In the genomic region with DNA sequence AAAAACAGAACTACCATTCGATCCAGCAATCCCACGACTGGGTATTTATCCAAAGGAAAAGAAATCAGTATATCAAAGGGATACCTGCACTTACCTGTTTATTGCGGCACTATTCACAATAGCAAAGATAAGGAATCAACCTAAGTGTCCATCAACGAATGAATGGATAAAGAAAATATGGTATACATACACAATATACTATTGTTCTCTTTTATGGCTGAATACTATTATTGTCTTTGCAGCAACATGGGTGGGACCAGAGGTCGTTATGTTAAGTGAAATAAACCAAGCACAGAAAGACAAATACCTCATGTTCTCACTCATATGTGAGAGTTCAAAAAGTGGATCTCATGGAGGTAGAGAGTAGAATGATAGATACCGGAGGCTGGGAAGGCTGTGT, we compare ENCODE assay signal across 18 cellular contexts.
DNase-seq lines count a peak whose midpoint lies in the region; ATAC-seq and TF ChIP-seq lines count a peak whose summit lies in the region.
"Had no signal": no experiment of that assay in that cellular context is flagged by ENCODE, and none has a peak within 500 bp of the region (broad histone marks: within the 10 kb centered on the region; RNA-seq: fewer than 3 reads in every experiment).

No MANE protein-coding gene starts in this region.

- no peaks in the 10 kb centered on the region for H3K4me1 Mint-ChIP-seq in activated T-helper 1 cell treated with anti-CD3 and anti-CD28 coated beads, Interleukin-12 subunit alpha, Interleukin-12 subunit beta, Interleukin-2, Interleukin-4 antibody, amounts not matched to agents 30 ng/mL and 10 ng/mL and 1 ng/mL, durations not matched to agents 14 hours and 24 hours and 36 hours (ENCODE audit: low read depth)
- H3K4me1 Mint-ChIP-seq: B cell had no signal

- H3K4me1 ChIP-seq in colonic mucosa (no peaks in the 10 kb centered on the region), mucosa of descending colon (ENCODE audit: low read depth) (peaks cover 7% of the 10 kb centered on the region), transverse colon (peaks cover 0 to 19% (median 4%) of the 10 kb centered on the region in 4 donors)
- H3K4me1 ChIP-seq: Caco-2 had no signal

- TF ChIP-seq CTCF in colonic mucosa (IDR thresholded peaks at IDR 0.05) = no peak
- no peak for TF ChIP-seq CTCF in mucosa of descending colon (IDR thresholded peaks at IDR 0.05)
- TF ChIP-seq CTCF in transverse colon (IDR thresholded peaks at IDR 0.05) = no peak

- H3K9me3 ChIP-seq in colonic mucosa (no peaks in the 10 kb centered on the region), mucosa of descending colon (peaks cover 14% of the 10 kb centered on the region), transverse colon (peaks cover 13 to 18% of the 10 kb centered on the region in 2 donors)

- no peaks in the 10 kb centered on the region for H3K36me3 ChIP-seq in colonic mucosa
- no peaks in the 10 kb centered on the region for H3K36me3 ChIP-seq in mucosa of descending colon (ENCODE audit: low read depth)
- no peaks in the 10 kb centered on the region for H3K36me3 ChIP-seq in transverse colon

- H3K9ac ChIP-seq in colonic mucosa (ENCODE audit: low read depth in 2 of 2, low read length in 2 of 2) = no peak overlapping the region
- H3K9ac ChIP-seq: BLaER1 treated with 17β-estradiol and CSF1 and Interleukin-3, amounts not matched to agents 10 nM and 100 nM had no signal

- H3K4me3 Mint-ChIP-seq in activated T-helper 1 cell treated with anti-CD3 and anti-CD28 coated beads, Interleukin-12 subunit alpha, Interleukin-12 subunit beta, Interleukin-2, Interleukin-4 antibody, amounts not matched to agents 30 ng/mL and 10 ng/mL and 1 ng/mL, durations not matched to agents 14 hours and 24 hours and 36 hours = no peak overlapping the region
- H3K4me3 Mint-ChIP-seq: B cell; CD4-positive, alpha-beta T cell; CD8-positive, alpha-beta T cell had no signal

- no peak overlapping the region for H3K27ac Mint-ChIP-seq in activated T-helper 1 cell treated with anti-CD3 and anti-CD28 coated beads, Interleukin-12 subunit alpha, Interleukin-12 subunit beta, Interleukin-2, Interleukin-4 antibody, amounts not matched to agents 30 ng/mL and 10 ng/mL and 1 ng/mL, durations not matched to agents 14 hours and 24 hours and 36 hours
- H3K27ac Mint-ChIP-seq: B cell; CD4-positive, alpha-beta T cell; CD8-positive, alpha-beta T cell had no signal

- no peaks in the 10 kb centered on the region for H3K27me3 ChIP-seq in colonic mucosa
- no peaks in the 10 kb centered on the region for H3K27me3 ChIP-seq in transverse colon
- H3K27me3 ChIP-seq: BLaER1 treated with 17β-estradiol and CSF1 and Interleukin-3, amounts not matched to agents 10 nM and 100 nM had no signal

- no peaks in the 10 kb centered on the region for H3K27me3 Mint-ChIP-seq in activated T-helper 1 cell treated with anti-CD3 and anti-CD28 coated beads, Interleukin-12 subunit alpha, Interleukin-12 subunit beta, Interleukin-2, Interleukin-4 antibody, amounts not matched to agents 30 ng/mL and 10 ng/mL and 1 ng/mL, durations not matched to agents 14 hours and 24 hours and 36 hours (ENCODE audit: insufficient read depth)
- H3K27me3 Mint-ChIP-seq: B cell; CD4-positive, alpha-beta T cell had no signal

- in situ Hi-C loops in transverse colon (cut with MboI; ENCODE audit: low pct_ligation_motif_present in 1 of 4, low pct_unique_long_range_greater_than_20kb in 1 of 4, low sequenced_read_pairs in 3 of 4) = no loop called here

- 51 to 67% methylated on average over 3 to 6 of the region's 6 CpGs for WGBS in transverse colon (ENCODE audit: low coverage in 1 of 2), 2 donors

- peaks cover 9% of the 10 kb centered on the region for H3K9me3 Mint-ChIP-seq in activated T-helper 1 cell treated with anti-CD3 and anti-CD28 coated beads, Interleukin-12 subunit alpha, Interleukin-12 subunit beta, Interleukin-2, Interleukin-4 antibody, amounts not matched to agents 30 ng/mL and 10 ng/mL and 1 ng/mL, durations not matched to agents 14 hours and 24 hours and 36 hours

- no peaks in the 10 kb centered on the region for H3K36me3 Mint-ChIP-seq in activated T-helper 1 cell treated with anti-CD3 and anti-CD28 coated beads, Interleukin-12 subunit alpha, Interleukin-12 subunit beta, Interleukin-2, Interleukin-4 antibody, amounts not matched to agents 30 ng/mL and 10 ng/mL and 1 ng/mL, durations not matched to agents 14 hours and 24 hours and 36 hours (ENCODE audit: low read depth)
- H3K36me3 Mint-ChIP-seq: CD8-positive, alpha-beta T cell had no signal

- DNase-seq in colonic mucosa = no peak
- DNase-seq in mucosa of descending colon = no peak
- no peak for DNase-seq in transverse colon
- no peak for DNase-seq in AG08395 (ENCODE audit: low spot score)
- DNase-seq in effector CD8-positive, alpha-beta T cell (lab: John Stamatoyannopoulos, UW) = no peak
- DNase-seq in activated T-helper 1 cell treated with anti-CD3 and anti-CD28 coated beads, Interleukin-12 subunit alpha, Interleukin-12 subunit beta, Interleukin-2, Interleukin-4 antibody, amounts not matched to agents 30 ng/mL and 10 ng/mL and 1 ng/mL, durations not matched to agents 14 hours and 24 hours and 36 hours (ENCODE audit: low spot score) = no peak
- DNase-seq: 8988T; ACHN; AML-193; Caco-2; Calu3; CD4-positive, alpha-beta T cell; CD8-positive, alpha-beta T cell; DMS79 treated with DMSO at 0.1 percent for 48 hours; GF-D8 had no signal

- H3K4me3 ChIP-seq in colonic mucosa (no peak overlapping the region), mucosa of descending colon (no peak overlapping the region), transverse colon (no peak overlapping the region)
- H3K4me3 ChIP-seq: BLaER1 treated with 17β-estradiol and CSF1 and Interleukin-3, amounts not matched to agents 10 nM and 100 nM had no signal

- TF ChIP-seq POLR2A in transverse colon (IDR thresholded peaks at IDR 0.05) = no peak

- peak; percentile 94 for ATAC-seq in mucosa of descending colon
- ATAC-seq: CD8-positive, alpha-beta T cell had no signal

- H3K27ac ChIP-seq in colonic mucosa (peak overlapping the region; percentile 56), transverse colon (peak overlapping the region; percentile 47 to 62 (median 52))
- H3K27ac ChIP-seq: C4-2B had no signal

- intact Hi-C loops in colonic mucosa (cut with DNase I) = no loop called here
- intact Hi-C loops in mucosa of descending colon (cut with DNase I, micrococcal nuclease) = no loop called here
- intact Hi-C loops in transverse colon (cut with DNase I; ENCODE audit: low total_unique reads) = no loop called here
- intact Hi-C loops in activated T-helper 1 cell treated with anti-CD3 and anti-CD28 coated beads, Interleukin-12 subunit alpha, Interleukin-12 subunit beta, Interleukin-2, Interleukin-4 antibody, amounts not matched to agents 30 ng/mL and 10 ng/mL and 1 ng/mL, durations not matched to agents 14 hours and 24 hours and 36 hours (cut with micrococcal nuclease) = no loop called here

- no peak for TF ChIP-seq EP300 in transverse colon (IDR thresholded peaks at IDR 0.05; ENCODE audit: low read depth)
